ENCODE assay signal across 9 cellular contexts in the genomic region with DNA sequence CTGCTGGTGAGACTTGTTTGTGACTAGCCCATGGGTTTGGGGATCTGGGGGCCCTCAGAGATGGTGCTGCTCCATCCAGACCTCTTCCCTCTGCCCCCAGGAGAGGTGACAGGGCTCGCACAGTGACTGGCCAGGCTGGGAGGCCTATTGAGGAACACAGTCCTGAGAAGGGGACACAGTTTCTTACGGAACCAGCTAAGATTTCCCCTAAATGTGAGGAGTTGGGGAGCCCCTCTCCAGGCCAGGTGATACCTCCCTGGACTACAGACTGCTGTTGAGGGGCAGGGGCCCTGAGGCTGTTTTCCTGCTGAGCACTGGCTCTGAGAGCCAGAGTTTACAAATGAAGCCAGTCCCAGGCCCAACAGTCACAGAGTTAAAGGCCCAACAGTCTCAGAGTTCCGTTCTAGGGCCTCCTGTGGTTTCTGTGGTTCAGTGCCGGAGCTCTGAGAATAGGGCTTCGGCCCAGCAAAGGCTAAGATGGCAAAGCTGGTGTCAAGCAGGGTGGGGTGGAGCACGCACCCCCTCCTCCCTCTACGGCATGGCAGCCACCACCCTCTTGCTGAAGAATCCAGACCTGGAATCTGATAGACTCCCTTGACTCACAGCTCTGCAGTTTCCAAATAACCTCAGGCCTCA. TPM values are rescaled to one million over a fixed set of nuclear protein-coding genes. Genes with fewer than 3 reads are reported as not detected.
DNase-seq lines count a peak whose midpoint lies in the region; ATAC-seq and TF ChIP-seq lines count a peak whose summit lies in the region.
"Had no signal": no experiment of that assay in that cellular context is flagged by ENCODE, and none has a peak within 500 bp of the region (broad histone marks: within the 10 kb centered on the region; RNA-seq: fewer than 3 reads in every experiment).

No MANE protein-coding gene starts in this region.

- H3K36me3 ChIP-seq in gastrocnemius medialis (no peaks in the 10 kb centered on the region), osteoblast (ENCODE audit: insufficient read depth, low read length) (no peaks in the 10 kb centered on the region)

- H3K27me3 ChIP-seq in gastrocnemius medialis (no peaks in the 10 kb centered on the region), osteoblast (ENCODE audit: insufficient read depth, low read length) (peaks cover 16% of the 10 kb centered on the region)

- H3K4me3 Mint-ChIP-seq in activated naive CD4-positive, alpha-beta T cell treated with anti-CD3 and anti-CD28 coated beads for 36 hours, result peak overlapping the region; percentile 74

- no peaks in the 10 kb centered on the region for H4K20me1 ChIP-seq in osteoblast (ENCODE audit: insufficient read depth, low read length)

- DNase-seq in activated naive CD4-positive, alpha-beta T cell treated with anti-CD3 and anti-CD28 coated beads for 36 hours, result peak; percentile 53
- DNase-seq in gastrocnemius medialis (no peak), ureter (ENCODE audit: low spot score) (no peak), osteoblast (ENCODE audit: insufficient read length, low spot score, missing footprints) (no peak), NCI-H1694 treated with DMSO at 0.1 percent for 48 hours (lab: John Stamatoyannopoulos, UW) (no peak)
- no peak for DNase-seq in stimulated activated CD4-positive, alpha-beta T cell treated with anti-CD3 and anti-CD28 coated beads, Interleukin-2, amount 100 ng/mL, for 48 hours
- DNase-seq: IMR-90 had no signal

- no peaks in the 10 kb centered on the region for H3K9me3 Mint-ChIP-seq in activated naive CD4-positive, alpha-beta T cell treated with anti-CD3 and anti-CD28 coated beads for 36 hours

- H3K27ac Mint-ChIP-seq in activated naive CD4-positive, alpha-beta T cell treated with anti-CD3 and anti-CD28 coated beads for 36 hours, result peak overlapping the region; percentile 86

- TF ChIP-seq POLR2A in gastrocnemius medialis (IDR thresholded peaks at IDR 0.05), result no peak

- intact Hi-C loops in activated naive CD4-positive, alpha-beta T cell treated with anti-CD3 and anti-CD28 coated beads for 36 hours (cut with micrococcal nuclease), result loop anchor here (1.0 to 10.0 kb wide), 2 partner anchors 32 to 184 kb away; partner anchors contain the start of genes CKS2 and SECISBP2
- intact Hi-C loops in gastrocnemius medialis (cut with DNase I; ENCODE audit: low total_unique reads), result loop anchor here (2.0 to 10.0 kb wide), 3 partner anchors 112 to 606 kb away; partner anchors contain the start of gene CKS2

- no peak for TF ChIP-seq CTCF in gastrocnemius medialis (IDR thresholded peaks at IDR 0.05 in 4 of 5, conservative IDR thresholded peaks at IDR 0.05 in 1 of 5)
- TF ChIP-seq CTCF in osteoblast (IDR thresholded peaks at IDR 0.05; ENCODE audit: extremely low read depth, low read depth, low read length), result no peak

- no peak overlapping the region for H2AFZ ChIP-seq in osteoblast (ENCODE audit: low read length)

- H3K4me1 ChIP-seq in gastrocnemius medialis (peaks cover 17 to 31% of the 10 kb centered on the region in 2 donors), osteoblast (ENCODE audit: insufficient read depth, low read length) (no peaks in the 10 kb centered on the region)

- H3K36me3 Mint-ChIP-seq in activated naive CD4-positive, alpha-beta T cell treated with anti-CD3 and anti-CD28 coated beads for 36 hours (ENCODE audit: low read depth), result peaks cover 9% of the 10 kb centered on the region

- H3K4me3 ChIP-seq in gastrocnemius medialis (no peak overlapping the region), osteoblast (ENCODE audit: insufficient read depth, low read length) (no peak overlapping the region)

- CTCF ChIA-PET in activated naive CD4-positive, alpha-beta T cell treated with anti-CD3 and anti-CD28 coated beads for 36 hours (lab: Charles Lee), result interaction anchor here (0.6 to 2.0 kb wide), 6 partner anchors 14 to 89 kb away, joined by 3 to 14 read pairs (median 4); no protein-coding TSS in a partner anchor

- peaks cover 71% of the 10 kb centered on the region for H3K4me1 Mint-ChIP-seq in activated naive CD4-positive, alpha-beta T cell treated with anti-CD3 and anti-CD28 coated beads for 36 hours (ENCODE audit: low read depth)

- H3K9me3 ChIP-seq in gastrocnemius medialis (no peaks in the 10 kb centered on the region), osteoblast (ENCODE audit: low read depth, low read length) (no peaks in the 10 kb centered on the region)

- H3K27ac ChIP-seq in gastrocnemius medialis, result peak overlapping the region; percentile 68 to 71 (median 70)
- no peak overlapping the region for H3K27ac ChIP-seq in osteoblast (ENCODE audit: low read depth, low read length)

- in situ Hi-C loops in gastrocnemius medialis (cut with MboI; ENCODE audit: low sequenced_read_pairs in 4 of 4), result no loop called here

- ATAC-seq in GM18873 (IDR thresholded peaks at IDR 0.05; ENCODE audit: low FRiP score, unreplicated experiment), result peak; percentile 38
- peak; percentile 49 for ATAC-seq in HG03558 (IDR thresholded peaks at IDR 0.05; ENCODE audit: extremely low read depth, unreplicated experiment)
- no peak for ATAC-seq in gastrocnemius medialis

- no peaks in the 10 kb centered on the region for H3K27me3 Mint-ChIP-seq in activated naive CD4-positive, alpha-beta T cell treated with anti-CD3 and anti-CD28 coated beads for 36 hours (ENCODE audit: low read depth)

- no peaks in the 10 kb centered on the region for H3K79me2 ChIP-seq in osteoblast (ENCODE audit: insufficient read depth, low read length)

- no peak overlapping the region for H3K4me2 ChIP-seq in osteoblast (ENCODE audit: insufficient read depth, low read length)

RNA-seq across cellular contexts. Expression of gene SEMA4D, which starts 1.1 kb away (rescaled TPM):
- 100 to 1,000 TPM; 156 to 160 TPM for total RNA-seq in activated naive CD4-positive, alpha-beta T cell treated with anti-CD3 and anti-CD28 coated beads for 36 hours
- total RNA-seq in gastrocnemius medialis, result 10 to 100 TPM; 23.6 to 77.0 (median 41.3) TPM
- total RNA-seq in ureter, result 54.3 TPM
- 0.72 and 0.88 TPM in 2 replicates for total RNA-seq in osteoblast

Comparison
In these comparisons a context has a peak if more than half of its experiments do, and no peak if none do; other contexts are left out.
1. ATAC-seq: peak in GM18873 (single experiment) and HG03558 (single experiment); none in gastrocnemius medialis (0 of 2).
2. RNA of gene SEMA4D, which starts 1.1 kb away (total RNA-seq): 156 to 160 TPM in activated naive CD4-positive, alpha-beta T cell treated with anti-CD3 and anti-CD28 coated beads for 36 hours, 54.3 TPM in ureter (single experiment) and 23.6 to 77.0 TPM in gastrocnemius medialis; 0.72 to 0.88 TPM in osteoblast; every median in the first group is over 10 times any median in the second.